In genomic region chr6:30963641-30964040, GRCh38 we compare ENCODE assay signal across 23 cellular contexts. TPM values are rescaled to one million over a fixed set of nuclear protein-coding genes. Genes with fewer than 3 reads are reported as not detected.
DNase-seq lines count a peak whose midpoint lies in the region; ATAC-seq and TF ChIP-seq lines count a peak whose summit lies in the region.
"Had no signal": no experiment of that assay in that cellular context is flagged by ENCODE, and none has a peak within 500 bp of the region (broad histone marks: within the 10 kb centered on the region; RNA-seq: fewer than 3 reads in every experiment).

No MANE protein-coding gene starts in this region.

- no peaks in the 10 kb centered on the region for H3K79me2 ChIP-seq in GM23248 (ENCODE audit: insufficient read depth)

- intact Hi-C loops in posterior vena cava (cut with DNase I) (no loop called here), left lung (cut with DNase I) (no loop called here)

- H3K9me2 ChIP-seq in GM23248 (ENCODE audit: insufficient read depth), result no peaks in the 10 kb centered on the region

- H4K20me1 ChIP-seq in GM23248 (ENCODE audit: insufficient read depth), result no peaks in the 10 kb centered on the region

- H3K27me3 ChIP-seq in GM23248 (replicated peaks; ENCODE audit: insufficient read depth), result peaks cover 20% of the 10 kb centered on the region
- H3K27me3 ChIP-seq in foreskin keratinocyte, result peaks cover 6% of the 10 kb centered on the region
- H3K27me3 ChIP-seq in left lung, result peaks cover 0 to 11% of the 10 kb centered on the region in 2 donors
- H3K27me3 ChIP-seq: cardiac muscle cell, tibial nerve had no signal

- no peaks in the 10 kb centered on the region for H3K9me3 ChIP-seq in GM23248 (ENCODE audit: low read depth)
- H3K9me3 ChIP-seq in left lung, result no peaks in the 10 kb centered on the region
- H3K9me3 ChIP-seq: lower lobe of right lung, tibial nerve had no signal

- H3K4me2 ChIP-seq in GM23248 (ENCODE audit: unreplicated experiment), result no peak overlapping the region

- in situ Hi-C loops in GM23248 (cut with MboI), result no loop called here

- peaks cover 4% of the 10 kb centered on the region; the same call in 1 of the 2 replicates for H3F3A ChIP-seq in GM23248 (ENCODE audit: insufficient read depth)

- H3K9ac ChIP-seq in GM23248, result no peak overlapping the region

- H3K36me3 ChIP-seq in GM23248 (ENCODE audit: low read depth) (no peaks in the 10 kb centered on the region), left lung (no peaks in the 10 kb centered on the region)
- H3K36me3 ChIP-seq: cardiac muscle cell, lower lobe of right lung, tibial nerve had no signal

- H2AFZ ChIP-seq in GM23248, result no peak overlapping the region

- no peak for TF ChIP-seq CTCF in choroid plexus epithelial cell (conservative IDR thresholded peaks at IDR 0.05; ENCODE audit: low read depth, low read length)
- TF ChIP-seq CTCF in foreskin keratinocyte (conservative IDR thresholded peaks at IDR 0.05), result no peak
- no peak for TF ChIP-seq CTCF in left lung (IDR thresholded peaks at IDR 0.05)

- H3K4me3 ChIP-seq in GM23248, result no peak overlapping the region
- H3K4me3 ChIP-seq in choroid plexus epithelial cell (ENCODE audit: low read depth, low read length), result no peak overlapping the region
- no peak overlapping the region for H3K4me3 ChIP-seq in left lung
- H3K4me3 ChIP-seq: cardiac muscle cell, lower lobe of right lung, tibial nerve had no signal

- no peaks in the 10 kb centered on the region for H3K4me1 ChIP-seq in GM23248 (ENCODE audit: insufficient read depth)
- H3K4me1 ChIP-seq in foreskin keratinocyte, result peaks cover 6% of the 10 kb centered on the region
- H3K4me1 ChIP-seq in left lung, result no peaks in the 10 kb centered on the region
- H3K4me1 ChIP-seq: tibial nerve had no signal

- ATAC-seq in foreskin keratinocyte (no peak), left lung (no peak), HG02759 (IDR thresholded peaks at IDR 0.05; ENCODE audit: unreplicated experiment) (no peak)
- ATAC-seq: sciatic nerve had no signal

- H3K27ac ChIP-seq in GM23248, result no peak overlapping the region
- no peak overlapping the region for H3K27ac ChIP-seq in foreskin keratinocyte
- H3K27ac ChIP-seq in left lung, result no peak overlapping the region
- H3K27ac ChIP-seq: cardiac muscle cell, lower lobe of right lung, tibial nerve had no signal

- peak; percentile 18 for DNase-seq in GM23248
- peak; percentile 87 for DNase-seq in RPMI8226
- peak; percentile 18 for DNase-seq in choroid plexus epithelial cell (ENCODE audit: low read depth)
- DNase-seq in myocyte (ENCODE audit: low read depth), result peak; percentile 9
- no peak for DNase-seq in posterior vena cava (ENCODE audit: low spot score)
- DNase-seq in foreskin keratinocyte, result no peak
- no peak for DNase-seq in left lung
- DNase-seq: activated naive CD8-positive, alpha-beta T cell treated with anti-CD3 and anti-CD28 coated beads for 36 hours; CD8-positive, alpha-beta T cell; erythroblast; Karpas-422; lower lobe of right lung; NCI-H524; occipital lobe; stimulated activated naive CD4-positive, alpha-beta T cell treated with Interleukin-2 at 50 U/mL for 16 hours; T-helper 9 cell had no signal

- 57 to 62% methylated on average over 6 of the region's 6 CpGs for WGBS in GM23248 (ENCODE audit: low coverage in 1 of 2, low lambda C conversion rate in 2 of 2, missing lambda C conversion rate in 2 of 2), 2 experiments

RNA-seq across cellular contexts. Expression of gene MUC21, which starts 19.9 kb away (rescaled TPM):
- not detected in 2 replicates for total RNA-seq in GM23248 (2014; rRNA removed; shearing (Covaris generic))
- polyA plus RNA-seq in GM23248 (2016; fragmentation: Nextera tagmentation; extraction: Ambion mirVana), result not detected in 2 replicates
- not detected in 2 replicates for total RNA-seq in myocyte
- polyA plus RNA-seq in myocyte (2012), result not detected
- not detected for total RNA-seq in posterior vena cava
- total RNA-seq in foreskin keratinocyte, result not detected in 2 replicates
- polyA plus RNA-seq in foreskin keratinocyte, result not detected in 2 replicates
- 1 to 10 TPM; 8.5 to 9.5 TPM for total RNA-seq in left lung
- total RNA-seq: activated naive CD8-positive, alpha-beta T cell treated with anti-CD3 and anti-CD28 coated beads for 36 hours; activated T-helper 1 cell treated with anti-CD3 and anti-CD28 coated beads, Interleukin-12 subunit alpha, Interleukin-12 subunit beta, Interleukin-2, Interleukin-4 antibody, amounts not matched to agents 30 ng/mL and 10 ng/mL and 1 ng/mL, durations not matched to agents 14 hours and 24 hours and 36 hours; cardiac muscle cell; CD8-positive, alpha-beta T cell; occipital lobe; OCI-LY7; SK-MEL-5; tibial nerve had no signal
- polyA plus RNA-seq: cardiac muscle cell had no signal

RNA-seq across cellular contexts. Expression of gene MUCL3, which starts 22.9 kb away (rescaled TPM):
- not detected in 2 replicates for total RNA-seq in GM23248 (2014; rRNA removed; shearing (Covaris generic))
- not detected in 2 replicates for polyA plus RNA-seq in GM23248 (2016; fragmentation: Nextera tagmentation; extraction: Ambion mirVana)
- not detected in 2 replicates for total RNA-seq in myocyte
- polyA plus RNA-seq in myocyte (2012), result not detected
- not detected for total RNA-seq in posterior vena cava
- total RNA-seq in foreskin keratinocyte, result not detected in 2 replicates
- polyA plus RNA-seq in foreskin keratinocyte, result not detected in 2 replicates
- 1 to 10 TPM; 2.5 to 4.0 TPM for total RNA-seq in left lung
- total RNA-seq: activated naive CD8-positive, alpha-beta T cell treated with anti-CD3 and anti-CD28 coated beads for 36 hours; activated T-helper 1 cell treated with anti-CD3 and anti-CD28 coated beads, Interleukin-12 subunit alpha, Interleukin-12 subunit beta, Interleukin-2, Interleukin-4 antibody, amounts not matched to agents 30 ng/mL and 10 ng/mL and 1 ng/mL, durations not matched to agents 14 hours and 24 hours and 36 hours; cardiac muscle cell; CD8-positive, alpha-beta T cell; occipital lobe; OCI-LY7; SK-MEL-5 had no signal
- polyA plus RNA-seq: cardiac muscle cell had no signal

RNA-seq across cellular contexts. Expression of gene SFTA2, which starts 31.7 kb away (rescaled TPM):
- not detected in 2 replicates for total RNA-seq in GM23248 (2014; rRNA removed; shearing (Covaris generic))
- not detected in 2 replicates for polyA plus RNA-seq in GM23248 (2016; fragmentation: Nextera tagmentation; extraction: Ambion mirVana)
- not detected in 2 replicates for total RNA-seq in myocyte
- polyA plus RNA-seq in myocyte (2012), result not detected
- total RNA-seq in posterior vena cava, result under 1 TPM in 1 of 2 donors, not detected in 1; 0.29 TPM
- total RNA-seq in foreskin keratinocyte, result not detected in 2 replicates
- not detected in 2 replicates for polyA plus RNA-seq in foreskin keratinocyte
- total RNA-seq in left lung, result 100 to 1,000 TPM; 213 to 384 TPM
- total RNA-seq: activated naive CD8-positive, alpha-beta T cell treated with anti-CD3 and anti-CD28 coated beads for 36 hours; activated T-helper 1 cell treated with anti-CD3 and anti-CD28 coated beads, Interleukin-12 subunit alpha, Interleukin-12 subunit beta, Interleukin-2, Interleukin-4 antibody, amounts not matched to agents 30 ng/mL and 10 ng/mL and 1 ng/mL, durations not matched to agents 14 hours and 24 hours and 36 hours; cardiac muscle cell; CD8-positive, alpha-beta T cell; occipital lobe; OCI-LY7; SK-MEL-5; tibial nerve had no signal

RNA-seq across cellular contexts. Expression of gene MUC22, which starts 46.6 kb away (rescaled TPM):
- not detected in 2 replicates for total RNA-seq in GM23248 (2014; rRNA removed; shearing (Covaris generic))
- polyA plus RNA-seq in GM23248 (2016; fragmentation: Nextera tagmentation; extraction: Ambion mirVana) (not detected in 2 replicates), foreskin keratinocyte (not detected in 2 replicates)
- total RNA-seq in myocyte (not detected in 2 replicates), posterior vena cava (not detected), foreskin keratinocyte (not detected in 2 replicates), left lung (under 1 TPM in 1 of 2 donors, not detected in 1; 0.20 TPM)
- polyA plus RNA-seq in myocyte (2012), result not detected
- total RNA-seq: activated naive CD8-positive, alpha-beta T cell treated with anti-CD3 and anti-CD28 coated beads for 36 hours; activated T-helper 1 cell treated with anti-CD3 and anti-CD28 coated beads, Interleukin-12 subunit alpha, Interleukin-12 subunit beta, Interleukin-2, Interleukin-4 antibody, amounts not matched to agents 30 ng/mL and 10 ng/mL and 1 ng/mL, durations not matched to agents 14 hours and 24 hours and 36 hours; cardiac muscle cell; CD8-positive, alpha-beta T cell; lower lobe of right lung; occipital lobe; OCI-LY7; sciatic nerve; SK-MEL-5; tibial nerve had no signal
- polyA plus RNA-seq: cardiac muscle cell had no signal

RNA-seq across cellular contexts. Expression of gene VARS2, which starts 49.6 kb away (rescaled TPM):
- total RNA-seq in GM23248 (2014; rRNA removed; shearing (Covaris generic)), result 11.9 and 20.8 TPM in 2 replicates
- 8.5 and 9.9 TPM in 2 replicates for polyA plus RNA-seq in GM23248 (2016; fragmentation: Nextera tagmentation; extraction: Ambion mirVana)
- 21.3 and 21.7 TPM in 2 replicates for total RNA-seq in myocyte
- polyA plus RNA-seq in myocyte (2012), result 27.1 TPM
- 10 to 100 TPM; 13.8 to 17.8 TPM for total RNA-seq in posterior vena cava
- 26.4 and 32.5 TPM in 2 replicates for total RNA-seq in foreskin keratinocyte
- polyA plus RNA-seq in foreskin keratinocyte, result 18.1 and 21.5 TPM in 2 replicates
- 10 to 100 TPM; 34.0 to 40.3 TPM for total RNA-seq in left lung

Comparison
In these comparisons a context has a peak if more than half of its experiments do, and no peak if none do; other contexts are left out.
1. DNase-seq: peak in GM23248 (single experiment), RPMI8226 (single experiment), choroid plexus epithelial cell (single experiment) and myocyte (single experiment); none in posterior vena cava (single experiment), foreskin keratinocyte (0 of 2) and left lung (0 of 2).
2. RNA of gene SFTA2, which starts 31.7 kb away (total RNA-seq): 213 to 384 TPM in left lung; 0.29 TPM in posterior vena cava, not detected in GM23248, not detected in myocyte and not detected in foreskin keratinocyte; every median in the first group is over 100 times any median in the second.